ENCODE assay signal across 26 cellular contexts in the genomic region with DNA sequence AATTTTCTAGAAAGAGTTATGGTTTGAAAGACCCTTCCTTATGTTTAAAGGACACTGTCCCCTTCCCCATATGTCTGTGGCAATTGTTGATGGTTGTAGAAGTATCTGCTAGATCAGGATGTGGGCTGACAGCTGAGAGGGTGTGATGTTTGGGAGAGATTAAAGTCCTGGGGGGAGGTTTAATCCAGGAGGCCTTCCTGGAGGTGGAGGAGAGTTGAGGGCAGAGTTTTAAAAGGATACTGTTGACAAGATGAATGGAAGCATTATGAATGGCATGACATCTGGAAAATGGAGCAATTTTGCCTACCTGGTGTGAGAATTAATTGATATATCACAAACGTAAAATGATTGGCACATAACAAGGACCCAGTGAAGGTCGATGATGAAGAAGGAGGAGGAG. TPM values are rescaled to one million over a fixed set of nuclear protein-coding genes. Genes with fewer than 3 reads are reported as not detected.
DNase-seq lines count a peak whose midpoint lies in the region; ATAC-seq, FAIRE-seq and TF ChIP-seq lines count a peak whose summit lies in the region.
"Had no signal": no experiment of that assay in that cellular context is flagged by ENCODE, and none has a peak within 500 bp of the region (broad histone marks: within the 10 kb centered on the region; RNA-seq: fewer than 3 reads in every experiment).

No MANE protein-coding gene starts in this region.

- in situ Hi-C loops in GM13976 (cut with MboI; ENCODE audit: low sequenced_read_pairs, unreplicated experiment), result no loop called here

- H3K4me3 ChIP-seq in A549 (no peak overlapping the region), NB4 (ENCODE audit: low read depth, low read length) (no peak overlapping the region), dorsolateral prefrontal cortex (no peak overlapping the region)
- H3K4me3 ChIP-seq: esophagus squamous epithelium had no signal

- intact Hi-C loops in activated CD4-positive, alpha-beta T cell treated with anti-CD3 and anti-CD28 coated beads for 36 hours (cut with DNase I, micrococcal nuclease), result no loop called here
- intact Hi-C loops in dorsolateral prefrontal cortex (cut with DNase I), result no loop called here

- 88% methylated on average over 2 of the region's 2 CpGs for WGBS in A549 (ENCODE audit: missing lambda C conversion rate)

- H3K27me3 Mint-ChIP-seq in activated CD4-positive, alpha-beta T cell treated with anti-CD3 and anti-CD28 coated beads for 36 hours, result peaks cover 3% of the 10 kb centered on the region
- H3K27me3 Mint-ChIP-seq in activated naive CD8-positive, alpha-beta T cell treated with anti-CD3 and anti-CD28 coated beads for 36 hours, result peaks cover 7% of the 10 kb centered on the region

- H3K27ac Mint-ChIP-seq in activated CD4-positive, alpha-beta T cell treated with anti-CD3 and anti-CD28 coated beads for 36 hours, result peak overlapping the region; percentile 5
- H3K27ac Mint-ChIP-seq in activated naive CD8-positive, alpha-beta T cell treated with anti-CD3 and anti-CD28 coated beads for 36 hours, result peak overlapping the region; percentile 30
- H3K27ac Mint-ChIP-seq: endodermal cell, memory B cell had no signal

- H3K9me3 ChIP-seq in A549, result no peaks in the 10 kb centered on the region
- H3K9me3 ChIP-seq: esophagus squamous epithelium had no signal

- no peaks in the 10 kb centered on the region for H3K36me3 Mint-ChIP-seq in activated CD4-positive, alpha-beta T cell treated with anti-CD3 and anti-CD28 coated beads for 36 hours (ENCODE audit: low read depth)
- no peaks in the 10 kb centered on the region for H3K36me3 Mint-ChIP-seq in activated naive CD8-positive, alpha-beta T cell treated with anti-CD3 and anti-CD28 coated beads for 36 hours
- H3K36me3 Mint-ChIP-seq: memory B cell had no signal

- peaks cover 0 to 22% (median 0%) of the 10 kb centered on the region in 45 donors for H3K27me3 ChIP-seq in dorsolateral prefrontal cortex

- TF ChIP-seq POLR2A in A549 (IDR thresholded peaks at IDR 0.05; ENCODE audit: low read length) (no peak), NB4 (IDR thresholded peaks at IDR 0.05; ENCODE audit: extremely low read depth, insufficient read length) (no peak)

- TF ChIP-seq RAD21 in A549 (conservative IDR thresholded peaks at IDR 0.05 in 1 of 2, IDR thresholded peaks at IDR 0.05 in 1 of 2), result no peak

- TF ChIP-seq EP300 in A549 (IDR thresholded peaks at IDR 0.05), result no peak

- ATAC-seq in activated CD4-positive, alpha-beta T cell treated with anti-CD3 and anti-CD28 coated beads for 36 hours, result no peak
- ATAC-seq in A549, result no peak
- ATAC-seq: Panc1 had no signal

- FAIRE-seq in A549 (lab: Jason Lieb, UNC), result no peak
- FAIRE-seq: bronchial epithelial cell, colon, frontal cortex had no signal

- H3K4me3 Mint-ChIP-seq in activated CD4-positive, alpha-beta T cell treated with anti-CD3 and anti-CD28 coated beads for 36 hours, result no peak overlapping the region
- peak overlapping the region; percentile 6 for H3K4me3 Mint-ChIP-seq in activated naive CD8-positive, alpha-beta T cell treated with anti-CD3 and anti-CD28 coated beads for 36 hours
- H3K4me3 Mint-ChIP-seq: endodermal cell, memory B cell had no signal

- CTCF ChIA-PET in activated CD4-positive, alpha-beta T cell treated with anti-CD3 and anti-CD28 coated beads for 36 hours (lab: Charles Lee), result interaction anchor here (0.9 kb wide), 1 partner anchor 12 kb away, joined by 3 read pairs; no protein-coding TSS in a partner anchor
- CTCF ChIA-PET in A549 (lab: Yijun Ruan, JAX), result interaction anchor here (0.8 to 1.6 kb wide), 3 partner anchors 10 to 13 kb away, joined by 3 to 6 read pairs (median 4); no protein-coding TSS in a partner anchor

- peaks cover 42% of the 10 kb centered on the region for H3K4me1 ChIP-seq in A549

- TF ChIP-seq CTCF in A549 (IDR thresholded peaks at IDR 0.05) (no peak), NB4 (IDR thresholded peaks at IDR 0.05; ENCODE audit: low read depth, low read length) (no peak), dorsolateral prefrontal cortex (IDR thresholded peaks at IDR 0.05 in 54 of 56, conservative IDR thresholded peaks at IDR 0.05 in 2 of 56; ENCODE audit: low read depth in 1 of 56, partially characterized antibody in 56 of 56) (no peak), GM13976 (IDR thresholded peaks at IDR 0.05; ENCODE audit: borderline replicate concordance, control extremely low read depth, extremely low read depth, insufficient read depth, missing control alignments) (no peak)

- no peak for DNase-seq in activated CD4-positive, alpha-beta T cell treated with anti-CD3 and anti-CD28 coated beads for 36 hours
- DNase-seq in activated CD4-positive, alpha-beta T cell treated with anti-CD3 and anti-CD28 coated beads for 1 hour, result no peak
- DNase-seq in A549 (ENCODE audit: low read depth in 1 of 2, low spot score in 1 of 2) (no peak), NB4 (ENCODE audit: low read depth) (peak; percentile 31), dorsolateral prefrontal cortex (no peak), GM13976 (ENCODE audit: low spot score) (no peak), dedifferentiated amniotic fluid mesenchymal stem cell (ENCODE audit: extremely low spot score) (no peak)
- no peak for DNase-seq in activated naive CD8-positive, alpha-beta T cell treated with anti-CD3 and anti-CD28 coated beads for 36 hours
- DNase-seq: 8988T; activated CD4-positive, alpha-beta T cell treated with anti-CD3 and anti-CD28 coated beads for 48 hours; COR-L47; esophagus squamous epithelium; GF-D8; HCEC 1CT; Karpas-422; MV-4-11; NCI-H1694; NCI-H510A treated with DMSO at 0.1 percent for 48 hours; nucleus accumbens; substantia nigra had no signal

- no peaks in the 10 kb centered on the region for H3K9me3 Mint-ChIP-seq in activated CD4-positive, alpha-beta T cell treated with anti-CD3 and anti-CD28 coated beads for 36 hours (ENCODE audit: low read depth)
- H3K9me3 Mint-ChIP-seq in activated naive CD8-positive, alpha-beta T cell treated with anti-CD3 and anti-CD28 coated beads for 36 hours, result no peaks in the 10 kb centered on the region
- H3K9me3 Mint-ChIP-seq: endodermal cell, memory B cell had no signal

- H3K27ac ChIP-seq in A549 (peak overlapping the region in 1 of 2 experiments; percentile 47; a peak in 2 of 6 replicates), dorsolateral prefrontal cortex (no peak overlapping the region)
- H3K27ac ChIP-seq: esophagus squamous epithelium had no signal

- H3K4me2 ChIP-seq in A549, result no peak overlapping the region

- H3K4me1 Mint-ChIP-seq in activated CD4-positive, alpha-beta T cell treated with anti-CD3 and anti-CD28 coated beads for 36 hours, result peaks cover 43% of the 10 kb centered on the region
- peaks cover 54% of the 10 kb centered on the region for H3K4me1 Mint-ChIP-seq in activated naive CD8-positive, alpha-beta T cell treated with anti-CD3 and anti-CD28 coated beads for 36 hours

- POLR2A ChIA-PET in activated CD4-positive, alpha-beta T cell treated with anti-CD3 and anti-CD28 coated beads for 36 hours (lab: Charles Lee), result no interaction called here
- POLR2A ChIA-PET in A549 (lab: Yijun Ruan, JAX), result no interaction called here

TF ChIP-seq in A549, 52 proteins besides CTCF, POLR2A, EP300 and RAD21:
- TF ChIP-seq ZFP36 (IDR thresholded peaks at IDR 0.05; ENCODE audit: borderline replicate concordance, partially characterized antibody) (peak; percentile 87), HOXA7 (CRISPR knock-in tag; IDR thresholded peaks at IDR 0.05) (peak; percentile 38; the same call in 1 of the 2 replicates), JUNB (IDR thresholded peaks at IDR 0.05) (no peak), MAFK (IDR thresholded peaks at IDR 0.05; ENCODE audit: partially characterized antibody) (no peak), ZNF302 (CRISPR knock-in tag; IDR thresholded peaks at IDR 0.05) (no peak), FOXS1 (CRISPR knock-in tag; IDR thresholded peaks at IDR 0.05) (no peak)
- TF ChIP-seq, protein P1, sequence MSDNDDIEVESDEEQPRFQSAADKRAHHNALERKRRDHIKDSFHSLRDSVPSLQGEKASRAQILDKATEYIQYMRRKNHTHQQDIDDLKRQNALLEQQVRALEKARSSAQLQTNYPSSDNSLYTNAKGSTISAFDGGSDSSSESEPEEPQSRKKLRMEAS (IDR thresholded peaks at IDR 0.05), result no peak

RNA-seq across cellular contexts. Expression of a gene that starts 32.9 kb away (rescaled TPM):
- total RNA-seq in activated CD4-positive, alpha-beta T cell treated with anti-CD3 and anti-CD28 coated beads for 36 hours, result 10 to 100 TPM; 76.8 to 83.5 TPM
- polyA plus RNA-seq in A549 (2011; rRNA removed) (39.2 and 59.5 TPM in 2 replicates), A549 (2017; fragmentation: RNase III; extraction: RNeasy Plus Mini Kit Qiagen cat#74134 plus additional on column Dnase treatment) (60.0 to 60.7 TPM (median 60.5 TPM) in 3 replicates)
- polyA plus RNA-seq in A549 (2012; cell fraction: cytosol; rRNA removed), result 11.2 and 14.2 TPM in 2 replicates
- polyA plus RNA-seq in A549 (2012; cell fraction: nucleus; rRNA removed), result 6.6 and 9.9 TPM in 2 replicates
- polyA minus RNA-seq in A549 (2011; rRNA and poly(A)+ RNA removed), result 9.1 and 10.0 TPM in 2 replicates
- total RNA-seq in activated naive CD8-positive, alpha-beta T cell treated with anti-CD3 and anti-CD28 coated beads for 36 hours, result 10 to 100 TPM; 75.6 to 76.5 TPM
- 10 to 100 TPM; 20.5 to 34.2 (median 26.0) TPM for total RNA-seq in dorsolateral prefrontal cortex

RNA-seq across cellular contexts. Expression of a gene that starts 36.9 kb away (rescaled TPM):
- total RNA-seq in activated CD4-positive, alpha-beta T cell treated with anti-CD3 and anti-CD28 coated beads for 36 hours, result 10 to 100 TPM; 60.9 to 70.7 TPM
- polyA plus RNA-seq in A549 (2011; rRNA removed) (152 and 171 TPM in 2 replicates), A549 (2017; fragmentation: RNase III; extraction: RNeasy Plus Mini Kit Qiagen cat#74134 plus additional on column Dnase treatment) (47.9 to 49.3 TPM (median 48.8 TPM) in 3 replicates)
- 92.2 and 125 TPM in 2 replicates for polyA plus RNA-seq in A549 (2012; cell fraction: cytosol; rRNA removed)
- 137 and 140 TPM in 2 replicates for polyA plus RNA-seq in A549 (2012; cell fraction: nucleus; rRNA removed)
- 652 and 758 TPM in 2 replicates for polyA minus RNA-seq in A549 (2011; rRNA and poly(A)+ RNA removed)
- total RNA-seq in activated naive CD8-positive, alpha-beta T cell treated with anti-CD3 and anti-CD28 coated beads for 36 hours, result 10 to 100 TPM; 30.1 to 31.4 TPM
- total RNA-seq in dorsolateral prefrontal cortex, result 10 to 100 TPM in 33 of 120 experiments, 1 to 10 TPM in 87; 3.1 to 34.1 (median 7.7) TPM
